In genomic region chr15:67335534-67336222, GRCh38 we compare ENCODE assay signal across 18 cellular contexts.
"Had no signal": no experiment of that assay in that cellular context is flagged by ENCODE, and none has a peak within 500 bp of the region (broad histone marks: within the 10 kb centered on the region; RNA-seq: fewer than 3 reads in every experiment).

No MANE protein-coding gene starts in this region.

- H3K27ac ChIP-seq: gastroesophageal sphincter, heart right ventricle, neural progenitor cell, ovary, sigmoid colon, thyroid gland, vagina had no signal

- H3K4me2 ChIP-seq: neural progenitor cell had no signal

- H3K4me3 ChIP-seq: gastroesophageal sphincter, heart right ventricle, lung, neural progenitor cell, ovary, sigmoid colon, thyroid gland, vagina had no signal

- H3K9me3 ChIP-seq: gastroesophageal sphincter, heart right ventricle, ovary, sigmoid colon, thyroid gland, vagina had no signal

- H3K4me1 ChIP-seq: gastroesophageal sphincter, neural progenitor cell, sigmoid colon, thyroid gland, vagina had no signal

- ATAC-seq: effector memory CD8-positive, alpha-beta T cell; gastroesophageal sphincter; heart right ventricle; left colon; stimulated activated effector memory CD8-positive, alpha-beta T cell treated with anti-CD3 and anti-CD28 coated beads, Interleukin-12 subunit alpha, Interleukin-12 subunit beta, amount 100 ng/mL, for 72 hours had no signal

- DNase-seq: activated B cell treated with CpG ODN at 0.5 μM for 24 hours; activated CD4-positive, alpha-beta T cell treated with anti-CD3 and anti-CD28 coated beads, Interleukin-2, amount 10 ng/mL, durations not matched to agents 24 days and 14 days; activated naive CD4-positive, alpha-beta T cell; aorta; dermis blood vessel endothelial cell; effector memory CD8-positive, alpha-beta T cell; heart right ventricle; left colon; midbrain; ovary; sigmoid colon; stimulated activated CD4-positive, alpha-beta T cell treated with anti-CD3 and anti-CD28 coated beads, Interleukin-12 subunit alpha, Interleukin-12 subunit beta, amount 100 ng/mL, for 4 hours; thyroid gland had no signal
